Comparison of ENCODE assay signal across 1 cellular context in the genomic region with DNA sequence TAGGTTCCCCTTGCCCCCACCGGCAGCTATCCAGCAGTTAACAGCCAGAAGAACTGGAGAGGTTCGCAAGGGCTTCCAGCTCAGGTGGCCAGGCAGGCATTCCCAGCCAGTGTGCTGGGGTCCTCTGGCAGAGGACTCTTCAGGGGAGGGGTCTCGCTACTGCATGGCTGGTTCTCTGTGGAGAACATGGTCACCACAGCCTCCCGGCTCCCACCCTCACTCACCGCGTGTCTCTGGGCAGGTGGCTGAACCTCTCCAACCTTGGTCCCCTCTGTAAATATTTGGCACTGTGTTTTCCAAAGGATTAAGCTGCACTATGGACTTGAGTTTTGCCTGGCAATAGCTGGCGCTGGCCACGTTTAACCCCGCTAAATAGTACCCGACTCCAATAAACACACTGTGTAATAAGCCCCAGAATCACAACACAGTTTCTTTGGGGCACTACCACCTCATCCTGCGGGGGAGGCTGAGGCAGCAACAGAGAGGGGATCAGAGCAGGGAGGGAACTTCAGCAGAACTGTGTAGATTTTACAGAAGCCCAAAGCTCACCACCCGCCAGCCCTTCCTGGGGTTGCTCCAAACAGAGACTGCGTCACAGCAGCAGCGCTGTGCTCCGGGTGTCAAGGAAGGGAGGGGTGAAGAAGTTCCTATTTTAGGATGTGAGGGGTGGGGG.
TF ChIP-seq lines count a peak whose summit lies in the region.

No MANE protein-coding gene starts in this region.

TF ChIP-seq in HepG2, 621 proteins besides CTCF, POLR2A, EP300 and RAD21 (continued from another document and continues in another):
- TF ChIP-seq, protein P1, sequence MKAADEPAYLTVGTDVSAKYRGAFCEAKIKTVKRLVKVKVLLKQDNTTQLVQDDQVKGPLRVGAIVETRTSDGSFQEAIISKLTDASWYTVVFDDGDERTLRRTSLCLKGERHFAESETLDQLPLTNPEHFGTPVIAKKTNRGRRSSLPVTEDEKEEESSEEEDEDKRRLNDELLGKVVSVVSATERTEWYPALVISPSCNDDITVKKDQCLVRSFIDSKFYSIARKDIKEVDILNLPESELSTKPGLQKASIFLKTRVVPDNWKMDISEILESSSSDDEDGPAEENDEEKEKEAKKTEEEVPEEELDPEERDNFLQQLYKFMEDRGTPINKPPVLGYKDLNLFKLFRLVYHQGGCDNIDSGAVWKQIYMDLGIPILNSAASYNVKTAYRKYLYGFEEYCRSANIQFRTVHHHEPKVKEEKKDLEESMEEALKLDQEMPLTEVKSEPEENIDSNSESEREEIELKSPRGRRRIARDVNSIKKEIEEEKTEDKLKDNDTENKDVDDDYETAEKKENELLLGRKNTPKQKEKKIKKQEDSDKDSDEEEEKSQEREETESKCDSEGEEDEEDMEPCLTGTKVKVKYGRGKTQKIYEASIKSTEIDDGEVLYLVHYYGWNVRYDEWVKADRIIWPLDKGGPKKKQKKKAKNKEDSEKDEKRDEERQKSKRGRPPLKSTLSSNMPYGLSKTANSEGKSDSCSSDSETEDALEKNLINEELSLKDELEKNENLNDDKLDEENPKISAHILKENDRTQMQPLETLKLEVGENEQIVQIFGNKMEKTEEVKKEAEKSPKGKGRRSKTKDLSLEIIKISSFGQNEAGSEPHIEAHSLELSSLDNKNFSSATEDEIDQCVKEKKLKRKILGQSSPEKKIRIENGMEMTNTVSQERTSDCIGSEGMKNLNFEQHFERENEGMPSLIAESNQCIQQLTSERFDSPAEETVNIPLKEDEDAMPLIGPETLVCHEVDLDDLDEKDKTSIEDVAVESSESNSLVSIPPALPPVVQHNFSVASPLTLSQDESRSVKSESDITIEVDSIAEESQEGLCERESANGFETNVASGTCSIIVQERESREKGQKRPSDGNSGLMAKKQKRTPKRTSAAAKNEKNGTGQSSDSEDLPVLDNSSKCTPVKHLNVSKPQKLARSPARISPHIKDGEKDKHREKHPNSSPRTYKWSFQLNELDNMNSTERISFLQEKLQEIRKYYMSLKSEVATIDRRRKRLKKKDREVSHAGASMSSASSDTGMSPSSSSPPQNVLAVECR (CRISPR knock-in tag; IDR thresholded peaks at IDR 0.05; ENCODE audit: borderline replicate concordance): no peak; the same call in 1 of the 2 replicates
- TF ChIP-seq ZNF550 (CRISPR knock-in tag; IDR thresholded peaks at IDR 0.05; ENCODE audit: borderline replicate concordance): no peak
- TF ChIP-seq, protein P2, sequence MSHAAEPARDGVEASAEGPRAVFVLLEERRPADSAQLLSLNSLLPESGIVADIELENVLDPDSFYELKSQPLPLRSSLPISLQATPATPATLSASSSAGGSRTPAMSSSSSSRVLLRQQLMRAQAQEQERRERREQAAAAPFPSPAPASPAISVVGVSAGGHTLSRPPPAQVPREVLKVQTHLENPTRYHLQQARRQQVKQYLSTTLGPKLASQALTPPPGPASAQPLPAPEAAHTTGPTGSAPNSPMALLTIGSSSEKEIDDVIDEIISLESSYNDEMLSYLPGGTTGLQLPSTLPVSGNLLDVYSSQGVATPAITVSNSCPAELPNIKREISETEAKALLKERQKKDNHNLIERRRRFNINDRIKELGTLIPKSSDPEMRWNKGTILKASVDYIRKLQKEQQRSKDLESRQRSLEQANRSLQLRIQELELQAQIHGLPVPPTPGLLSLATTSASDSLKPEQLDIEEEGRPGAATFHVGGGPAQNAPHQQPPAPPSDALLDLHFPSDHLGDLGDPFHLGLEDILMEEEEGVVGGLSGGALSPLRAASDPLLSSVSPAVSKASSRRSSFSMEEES (CRISPR knock-in tag; IDR thresholded peaks at IDR 0.05): 0 out of 2 replicates have a peak, but pooled peaks have one; percentile 23
- peak; percentile 83 for TF ChIP-seq FOXA3 (CRISPR knock-in tag; IDR thresholded peaks at IDR 0.05)
- no peak for TF ChIP-seq MTF2 (CRISPR knock-in tag; IDR thresholded peaks at IDR 0.05; ENCODE audit: borderline replicate concordance)
- no peak for TF ChIP-seq ZNF644 (CRISPR knock-in tag; IDR thresholded peaks at IDR 0.05; ENCODE audit: low read depth)
- TF ChIP-seq KDM5B (CRISPR knock-in tag; IDR thresholded peaks at IDR 0.05; ENCODE audit: borderline replicate concordance): no peak
- no peak for TF ChIP-seq NKX3-1 (CRISPR knock-in tag; IDR thresholded peaks at IDR 0.05)
- TF ChIP-seq SMC3 (IDR thresholded peaks at IDR 0.05; ENCODE audit: low read length): no peak; the same call in 1 of the 2 replicates
- no peak for TF ChIP-seq U2AF1 (optimal IDR thresholded peaks at IDR 0.05; ENCODE audit: low read depth, low read length)
- peak; percentile 100 for TF ChIP-seq PITX1 (CRISPR knock-in tag; IDR thresholded peaks at IDR 0.05)
- TF ChIP-seq ARID2 (CRISPR knock-in tag; IDR thresholded peaks at IDR 0.05; ENCODE audit: borderline replicate concordance): no peak
- TF ChIP-seq, protein P3, sequence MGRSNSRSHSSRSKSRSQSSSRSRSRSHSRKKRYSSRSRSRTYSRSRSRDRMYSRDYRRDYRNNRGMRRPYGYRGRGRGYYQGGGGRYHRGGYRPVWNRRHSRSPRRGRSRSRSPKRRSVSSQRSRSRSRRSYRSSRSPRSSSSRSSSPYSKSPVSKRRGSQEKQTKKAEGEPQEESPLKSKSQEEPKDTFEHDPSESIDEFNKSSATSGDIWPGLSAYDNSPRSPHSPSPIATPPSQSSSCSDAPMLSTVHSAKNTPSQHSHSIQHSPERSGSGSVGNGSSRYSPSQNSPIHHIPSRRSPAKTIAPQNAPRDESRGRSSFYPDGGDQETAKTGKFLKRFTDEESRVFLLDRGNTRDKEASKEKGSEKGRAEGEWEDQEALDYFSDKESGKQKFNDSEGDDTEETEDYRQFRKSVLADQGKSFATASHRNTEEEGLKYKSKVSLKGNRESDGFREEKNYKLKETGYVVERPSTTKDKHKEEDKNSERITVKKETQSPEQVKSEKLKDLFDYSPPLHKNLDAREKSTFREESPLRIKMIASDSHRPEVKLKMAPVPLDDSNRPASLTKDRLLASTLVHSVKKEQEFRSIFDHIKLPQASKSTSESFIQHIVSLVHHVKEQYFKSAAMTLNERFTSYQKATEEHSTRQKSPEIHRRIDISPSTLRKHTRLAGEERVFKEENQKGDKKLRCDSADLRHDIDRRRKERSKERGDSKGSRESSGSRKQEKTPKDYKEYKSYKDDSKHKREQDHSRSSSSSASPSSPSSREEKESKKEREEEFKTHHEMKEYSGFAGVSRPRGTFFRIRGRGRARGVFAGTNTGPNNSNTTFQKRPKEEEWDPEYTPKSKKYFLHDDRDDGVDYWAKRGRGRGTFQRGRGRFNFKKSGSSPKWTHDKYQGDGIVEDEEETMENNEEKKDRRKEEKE (IDR thresholded peaks at IDR 0.05): no peak
- peak; percentile 73; the same call in 1 of the 2 replicates for TF ChIP-seq MYC (CRISPR knock-in tag; IDR thresholded peaks at IDR 0.05; ENCODE audit: borderline replicate concordance)
- TF ChIP-seq, protein P4, sequence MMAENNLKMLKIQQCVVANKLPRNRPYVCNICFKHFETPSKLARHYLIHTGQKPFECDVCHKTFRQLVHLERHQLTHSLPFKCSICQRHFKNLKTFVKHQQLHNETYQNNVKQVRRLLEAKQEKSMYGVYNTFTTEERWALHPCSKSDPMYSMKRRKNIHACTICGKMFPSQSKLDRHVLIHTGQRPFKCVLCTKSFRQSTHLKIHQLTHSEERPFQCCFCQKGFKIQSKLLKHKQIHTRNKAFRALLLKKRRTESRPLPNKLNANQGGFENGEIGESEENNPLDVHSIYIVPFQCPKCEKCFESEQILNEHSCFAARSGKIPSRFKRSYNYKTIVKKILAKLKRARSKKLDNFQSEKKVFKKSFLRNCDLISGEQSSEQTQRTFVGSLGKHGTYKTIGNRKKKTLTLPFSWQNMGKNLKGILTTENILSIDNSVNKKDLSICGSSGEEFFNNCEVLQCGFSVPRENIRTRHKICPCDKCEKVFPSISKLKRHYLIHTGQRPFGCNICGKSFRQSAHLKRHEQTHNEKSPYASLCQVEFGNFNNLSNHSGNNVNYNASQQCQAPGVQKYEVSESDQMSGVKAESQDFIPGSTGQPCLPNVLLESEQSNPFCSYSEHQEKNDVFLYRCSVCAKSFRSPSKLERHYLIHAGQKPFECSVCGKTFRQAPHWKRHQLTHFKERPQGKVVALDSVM (CRISPR knock-in tag; IDR thresholded peaks at IDR 0.05): no peak
- TF ChIP-seq, protein P5, sequence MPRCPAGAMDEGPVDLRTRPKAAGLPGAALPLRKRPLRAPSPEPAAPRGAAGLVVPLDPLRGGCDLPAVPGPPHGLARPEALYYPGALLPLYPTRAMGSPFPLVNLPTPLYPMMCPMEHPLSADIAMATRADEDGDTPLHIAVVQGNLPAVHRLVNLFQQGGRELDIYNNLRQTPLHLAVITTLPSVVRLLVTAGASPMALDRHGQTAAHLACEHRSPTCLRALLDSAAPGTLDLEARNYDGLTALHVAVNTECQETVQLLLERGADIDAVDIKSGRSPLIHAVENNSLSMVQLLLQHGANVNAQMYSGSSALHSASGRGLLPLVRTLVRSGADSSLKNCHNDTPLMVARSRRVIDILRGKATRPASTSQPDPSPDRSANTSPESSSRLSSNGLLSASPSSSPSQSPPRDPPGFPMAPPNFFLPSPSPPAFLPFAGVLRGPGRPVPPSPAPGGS (CRISPR knock-in tag; IDR thresholded peaks at IDR 0.05): no peak
- no peak for TF ChIP-seq TAF1 (CRISPR knock-in tag; IDR thresholded peaks at IDR 0.05)
- no peak for TF ChIP-seq CBX5 (CRISPR knock-in tag; IDR thresholded peaks at IDR 0.05; ENCODE audit: borderline replicate concordance)
- TF ChIP-seq NR3C1 (CRISPR knock-in tag; IDR thresholded peaks at IDR 0.05): no peak
- peak; percentile 90 for TF ChIP-seq MED1 (CRISPR knock-in tag; IDR thresholded peaks at IDR 0.05)
- peak; percentile 53 for TF ChIP-seq ZNF652 (CRISPR knock-in tag; IDR thresholded peaks at IDR 0.05; ENCODE audit: borderline replicate concordance, low read depth)
- no peak for TF ChIP-seq SOX6 (IDR thresholded peaks at IDR 0.05)
- TF ChIP-seq SOX6 (CRISPR knock-in tag; IDR thresholded peaks at IDR 0.05): peak; percentile 45
- TF ChIP-seq KMT2A (CRISPR knock-in tag; IDR thresholded peaks at IDR 0.05): no peak
- TF ChIP-seq MED13 (CRISPR knock-in tag; IDR thresholded peaks at IDR 0.05): no peak
- TF ChIP-seq SETDB1 (CRISPR knock-in tag; IDR thresholded peaks at IDR 0.05; ENCODE audit: borderline replicate concordance): no peak
- TF ChIP-seq THYN1 (CRISPR knock-in tag; IDR thresholded peaks at IDR 0.05; ENCODE audit: borderline replicate concordance, low read depth): no peak
- TF ChIP-seq ZNF225 (CRISPR knock-in tag; IDR thresholded peaks at IDR 0.05): no peak
- TF ChIP-seq, protein P6, sequence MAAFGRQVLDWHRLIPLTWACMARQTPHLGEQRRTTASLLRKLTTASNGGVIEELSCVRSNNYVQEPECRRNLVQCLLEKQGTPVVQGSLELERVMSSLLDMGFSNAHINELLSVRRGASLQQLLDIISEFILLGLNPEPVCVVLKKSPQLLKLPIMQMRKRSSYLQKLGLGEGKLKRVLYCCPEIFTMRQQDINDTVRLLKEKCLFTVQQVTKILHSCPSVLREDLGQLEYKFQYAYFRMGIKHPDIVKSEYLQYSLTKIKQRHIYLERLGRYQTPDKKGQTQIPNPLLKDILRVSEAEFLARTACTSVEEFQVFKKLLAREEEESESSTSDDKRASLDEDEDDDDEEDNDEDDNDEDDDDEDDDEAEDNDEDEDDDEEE (CRISPR knock-in tag; IDR thresholded peaks at IDR 0.05): no peak
- no peak for TF ChIP-seq SNAPC2 (CRISPR knock-in tag; IDR thresholded peaks at IDR 0.05)
- TF ChIP-seq NFATC3 (CRISPR knock-in tag; IDR thresholded peaks at IDR 0.05): no peak
- TF ChIP-seq ERF (CRISPR knock-in tag; IDR thresholded peaks at IDR 0.05): peak; percentile 20; the same call in 1 of the 2 replicates
- TF ChIP-seq, protein P7, sequence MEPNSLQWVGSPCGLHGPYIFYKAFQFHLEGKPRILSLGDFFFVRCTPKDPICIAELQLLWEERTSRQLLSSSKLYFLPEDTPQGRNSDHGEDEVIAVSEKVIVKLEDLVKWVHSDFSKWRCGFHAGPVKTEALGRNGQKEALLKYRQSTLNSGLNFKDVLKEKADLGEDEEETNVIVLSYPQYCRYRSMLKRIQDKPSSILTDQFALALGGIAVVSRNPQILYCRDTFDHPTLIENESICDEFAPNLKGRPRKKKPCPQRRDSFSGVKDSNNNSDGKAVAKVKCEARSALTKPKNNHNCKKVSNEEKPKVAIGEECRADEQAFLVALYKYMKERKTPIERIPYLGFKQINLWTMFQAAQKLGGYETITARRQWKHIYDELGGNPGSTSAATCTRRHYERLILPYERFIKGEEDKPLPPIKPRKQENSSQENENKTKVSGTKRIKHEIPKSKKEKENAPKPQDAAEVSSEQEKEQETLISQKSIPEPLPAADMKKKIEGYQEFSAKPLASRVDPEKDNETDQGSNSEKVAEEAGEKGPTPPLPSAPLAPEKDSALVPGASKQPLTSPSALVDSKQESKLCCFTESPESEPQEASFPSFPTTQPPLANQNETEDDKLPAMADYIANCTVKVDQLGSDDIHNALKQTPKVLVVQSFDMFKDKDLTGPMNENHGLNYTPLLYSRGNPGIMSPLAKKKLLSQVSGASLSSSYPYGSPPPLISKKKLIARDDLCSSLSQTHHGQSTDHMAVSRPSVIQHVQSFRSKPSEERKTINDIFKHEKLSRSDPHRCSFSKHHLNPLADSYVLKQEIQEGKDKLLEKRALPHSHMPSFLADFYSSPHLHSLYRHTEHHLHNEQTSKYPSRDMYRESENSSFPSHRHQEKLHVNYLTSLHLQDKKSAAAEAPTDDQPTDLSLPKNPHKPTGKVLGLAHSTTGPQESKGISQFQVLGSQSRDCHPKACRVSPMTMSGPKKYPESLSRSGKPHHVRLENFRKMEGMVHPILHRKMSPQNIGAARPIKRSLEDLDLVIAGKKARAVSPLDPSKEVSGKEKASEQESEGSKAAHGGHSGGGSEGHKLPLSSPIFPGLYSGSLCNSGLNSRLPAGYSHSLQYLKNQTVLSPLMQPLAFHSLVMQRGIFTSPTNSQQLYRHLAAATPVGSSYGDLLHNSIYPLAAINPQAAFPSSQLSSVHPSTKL (CRISPR knock-in tag; IDR thresholded peaks at IDR 0.05): peak; percentile 56; the same call in 1 of the 2 replicates
- TF ChIP-seq, protein P8, sequence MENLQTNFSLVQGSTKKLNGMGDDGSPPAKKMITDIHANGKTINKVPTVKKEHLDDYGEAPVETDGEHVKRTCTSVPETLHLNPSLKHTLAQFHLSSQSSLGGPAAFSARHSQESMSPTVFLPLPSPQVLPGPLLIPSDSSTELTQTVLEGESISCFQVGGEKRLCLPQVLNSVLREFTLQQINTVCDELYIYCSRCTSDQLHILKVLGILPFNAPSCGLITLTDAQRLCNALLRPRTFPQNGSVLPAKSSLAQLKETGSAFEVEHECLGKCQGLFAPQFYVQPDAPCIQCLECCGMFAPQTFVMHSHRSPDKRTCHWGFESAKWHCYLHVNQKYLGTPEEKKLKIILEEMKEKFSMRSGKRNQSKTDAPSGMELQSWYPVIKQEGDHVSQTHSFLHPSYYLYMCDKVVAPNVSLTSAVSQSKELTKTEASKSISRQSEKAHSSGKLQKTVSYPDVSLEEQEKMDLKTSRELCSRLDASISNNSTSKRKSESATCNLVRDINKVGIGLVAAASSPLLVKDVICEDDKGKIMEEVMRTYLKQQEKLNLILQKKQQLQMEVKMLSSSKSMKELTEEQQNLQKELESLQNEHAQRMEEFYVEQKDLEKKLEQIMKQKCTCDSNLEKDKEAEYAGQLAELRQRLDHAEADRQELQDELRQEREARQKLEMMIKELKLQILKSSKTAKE (CRISPR knock-in tag; IDR thresholded peaks at IDR 0.05; ENCODE audit: borderline replicate concordance): 0 out of 2 replicates have a peak, but pooled peaks have one; percentile 30
- TF ChIP-seq, protein P9, sequence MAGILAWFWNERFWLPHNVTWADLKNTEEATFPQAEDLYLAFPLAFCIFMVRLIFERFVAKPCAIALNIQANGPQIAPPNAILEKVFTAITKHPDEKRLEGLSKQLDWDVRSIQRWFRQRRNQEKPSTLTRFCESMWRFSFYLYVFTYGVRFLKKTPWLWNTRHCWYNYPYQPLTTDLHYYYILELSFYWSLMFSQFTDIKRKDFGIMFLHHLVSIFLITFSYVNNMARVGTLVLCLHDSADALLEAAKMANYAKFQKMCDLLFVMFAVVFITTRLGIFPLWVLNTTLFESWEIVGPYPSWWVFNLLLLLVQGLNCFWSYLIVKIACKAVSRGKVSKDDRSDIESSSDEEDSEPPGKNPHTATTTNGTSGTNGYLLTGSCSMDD (CRISPR knock-in tag; IDR thresholded peaks at IDR 0.05): no peak
- no peak for TF ChIP-seq MXD4 (CRISPR knock-in tag; IDR thresholded peaks at IDR 0.05)
- no peak for TF ChIP-seq KDM2A (CRISPR knock-in tag; IDR thresholded peaks at IDR 0.05; ENCODE audit: borderline replicate concordance, low read depth)
